38 cellular contexts compared by ENCODE assay signal in genomic region chr10:124496150-124496549, GRCh38. TPM values are rescaled to one million over a fixed set of nuclear protein-coding genes. Genes with fewer than 3 reads are reported as not detected.
"Had no signal": no experiment of that assay in that cellular context is flagged by ENCODE, and none has a peak within 500 bp of the region (broad histone marks: within the 10 kb centered on the region; RNA-seq: fewer than 3 reads in every experiment).

No MANE protein-coding gene starts in this region.

- H3K27ac Mint-ChIP-seq: activated naive CD4-positive, alpha-beta T cell treated with anti-CD3 and anti-CD28 coated beads, Interleukin-2, amount 10 ng/mL, durations not matched to agents 7 days and 5 days; activated naive CD8-positive, alpha-beta T cell treated with anti-CD3 and anti-CD28 coated beads, Interleukin-2, amount 10 ng/mL, durations not matched to agents 7 days and 5 days; mesothelial cell of epicardium; naive B cell; stimulated activated naive CD8-positive, alpha-beta T cell treated with anti-CD3 and anti-CD28 coated beads, Interleukin-15, Interleukin-2, amounts not matched to agents 100 ng/mL and 50 ng/mL, for 24 hours had no signal

- H3K4me3 Mint-ChIP-seq: activated naive CD4-positive, alpha-beta T cell treated with anti-CD3 and anti-CD28 coated beads, Interleukin-2, amount 10 ng/mL, durations not matched to agents 7 days and 5 days; activated naive CD8-positive, alpha-beta T cell treated with anti-CD3 and anti-CD28 coated beads, Interleukin-2, amount 10 ng/mL, durations not matched to agents 7 days and 5 days; brain; mesothelial cell of epicardium; naive B cell; stimulated activated naive CD8-positive, alpha-beta T cell treated with anti-CD3 and anti-CD28 coated beads, Interleukin-15, Interleukin-2, amounts not matched to agents 100 ng/mL and 50 ng/mL, for 24 hours had no signal

- H3K4me1 Mint-ChIP-seq: mesothelial cell of epicardium had no signal

- H3K9me3 ChIP-seq: ascending aorta, colonic mucosa, esophagus squamous epithelium, thoracic aorta, uterus had no signal

- H3K4me3 ChIP-seq: ascending aorta, cardiac muscle cell, colonic mucosa, esophagus squamous epithelium, thoracic aorta, uterus had no signal

- H3K27me3 ChIP-seq: ascending aorta, cardiac muscle cell, colonic mucosa, esophagus squamous epithelium, uterus had no signal

- H3K79me2 ChIP-seq: parathyroid adenoma had no signal

- FAIRE-seq: endometrium, islet of Langerhans, TTC549 had no signal

- H3K27ac ChIP-seq: ascending aorta, cardiac muscle cell, colonic mucosa, epithelial cell of prostate, parathyroid adenoma, thoracic aorta, uterus, VCaP had no signal

- DNase-seq: activated CD4-positive, alpha-beta T cell treated with anti-CD3 and anti-CD28 coated beads for 4 hours; activated CD4-positive, alpha-beta T cell treated with anti-CD3 and anti-CD28 coated beads, Interleukin-2, amount 50 U/mL, for 48 hours; activated CD8-positive, alpha-beta memory T cell treated with anti-CD3 and anti-CD28 coated beads for 24 hours; activated CD8-positive, alpha-beta memory T cell treated with anti-CD3 and anti-CD28 coated beads, Interleukin-2, amount 50 U/mL, for 4 hours; activated gamma-delta T cell; activated naive CD4-positive, alpha-beta T cell treated with anti-CD3 and anti-CD28 coated beads, Interleukin-2, amount 10 ng/mL, durations not matched to agents 7 days and 5 days; activated naive CD8-positive, alpha-beta T cell treated with anti-CD3 and anti-CD28 coated beads, Interleukin-2, amount 10 ng/mL, durations not matched to agents 7 days and 5 days; activated T-cell treated with anti-CD3 and anti-CD28 coated beads, Interleukin-2, amount 50 U/mL, for 1 hour; cerebellar nuclear complex; colonic mucosa; effector CD8-positive, alpha-beta T cell; esophagus squamous epithelium; foreskin melanocyte; left ventricle myocardium superior; mammary epithelial cell; naive B cell; nucleus accumbens; right cardiac atrium; stimulated activated CD4-positive, alpha-beta T cell treated with anti-CD3 and anti-CD28 coated beads, Interleukin-12 subunit alpha, Interleukin-12 subunit beta, amount 100 ng/mL, for 4 hours; stimulated activated CD4-positive, alpha-beta T cell treated with anti-CD3 and anti-CD28 coated beads, Interleukin-4, amount 100 ng/mL, for 1 hour; T-helper 9 cell; trophoblast cell; uterus had no signal

- H3K36me3 ChIP-seq: ascending aorta, cardiac muscle cell, colonic mucosa, thoracic aorta, uterus had no signal

- H3K9ac ChIP-seq: parathyroid adenoma had no signal

- H3K27me3 Mint-ChIP-seq: activated naive CD4-positive, alpha-beta T cell treated with anti-CD3 and anti-CD28 coated beads, Interleukin-2, amount 10 ng/mL, durations not matched to agents 7 days and 5 days; activated naive CD8-positive, alpha-beta T cell treated with anti-CD3 and anti-CD28 coated beads, Interleukin-2, amount 10 ng/mL, durations not matched to agents 7 days and 5 days; naive B cell; stimulated activated naive CD8-positive, alpha-beta T cell treated with anti-CD3 and anti-CD28 coated beads, Interleukin-15, Interleukin-2, amounts not matched to agents 100 ng/mL and 50 ng/mL, for 24 hours had no signal

- ATAC-seq: left ventricle myocardium superior had no signal

- H3K4me1 ChIP-seq: ascending aorta, colonic mucosa, parathyroid adenoma, uterus had no signal

- H2AFZ ChIP-seq: parathyroid adenoma had no signal

RNA-seq across cellular contexts. Expression of gene NKX1-2, which starts 46.3 kb away (rescaled TPM):
- total RNA-seq: activated naive CD8-positive, alpha-beta T cell treated with anti-CD3 and anti-CD28 coated beads, Interleukin-2, amount 10 ng/mL, durations not matched to agents 7 days and 5 days; ascending aorta; dermis microvascular lymphatic vessel endothelial cell; left ventricle myocardium superior; mesothelial cell of epicardium; right cardiac atrium; skeletal muscle tissue; subcutaneous adipose tissue; thoracic aorta; uterus had no signal
- polyA plus RNA-seq: cardiac muscle cell, right cardiac atrium had no signal
